Comparison of ENCODE assay signal across 34 cellular contexts in the genomic region with DNA sequence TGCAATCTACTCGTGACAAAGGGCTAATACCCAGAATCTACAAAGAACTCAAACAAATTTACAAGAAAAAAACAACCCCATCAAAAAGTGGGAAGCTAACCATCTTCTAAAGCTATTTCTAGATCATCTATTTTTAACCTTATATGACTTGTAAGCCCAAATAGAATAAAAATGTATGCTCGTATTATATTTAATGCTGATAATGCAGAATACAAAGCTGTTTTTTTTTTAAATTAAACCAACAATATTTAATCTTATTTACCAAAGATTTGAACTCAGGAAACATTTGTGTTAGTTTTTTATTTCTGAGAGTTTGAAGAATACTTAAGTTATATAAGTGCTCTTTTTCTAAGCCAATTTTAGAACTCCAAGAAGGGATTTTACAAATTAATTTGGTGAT.
DNase-seq lines count a peak whose midpoint lies in the region; ATAC-seq, FAIRE-seq and TF ChIP-seq lines count a peak whose summit lies in the region.
"Had no signal": no experiment of that assay in that cellular context is flagged by ENCODE, and none has a peak within 500 bp of the region (broad histone marks: within the 10 kb centered on the region; RNA-seq: fewer than 3 reads in every experiment).

No MANE protein-coding gene starts in this region.

- no peak overlapping the region for H2BK5ac ChIP-seq in IMR-90 (ENCODE audit: low read depth, low read length, poor library complexity, severe bottlenecking)

- H3K9ac ChIP-seq in HepG2 (ENCODE audit: insufficient read depth, low read depth, low read length), result no peak overlapping the region
- H3K9ac ChIP-seq in IMR-90 (ENCODE audit: low read depth, low read length), result no peak overlapping the region
- no peak overlapping the region for H3K9ac ChIP-seq in K562 (ENCODE audit: insufficient read depth in 1 of 2, low read depth in 2 of 2, low read length in 2 of 2)
- H3K9ac ChIP-seq: BLaER1; BLaER1 treated with 17β-estradiol and CSF1 and Interleukin-3, amounts not matched to agents 10 nM and 100 nM had no signal

- WGBS in HepG2 (ENCODE audit: low lambda C conversion rate), result 2% methylated on average over 2 of the region's 2 CpGs
- WGBS in right lobe of liver (ENCODE audit: insufficient coverage, low coverage, low lambda C conversion rate, missing lambda C conversion rate), result 82% methylated on average over 2 of the region's 2 CpGs
- 20% methylated on average over 2 of the region's 2 CpGs for WGBS in A549 (ENCODE audit: missing lambda C conversion rate)
- WGBS in IMR-90 (ENCODE audit: extremely low coverage in 2 of 2, insufficient read length in 1 of 2), 2 experiments, result no CpG with 5 or more reads among the region's 2 CpGs
- 0% methylated on average over 2 of the region's 2 CpGs for WGBS in K562 (ENCODE audit: insufficient coverage, low coverage, missing lambda C conversion rate)

- H3K27ac ChIP-seq in HepG2 (ENCODE audit: extremely low read length, insufficient read depth, low read length), result no peak overlapping the region
- no peak overlapping the region for H3K27ac ChIP-seq in right lobe of liver
- H3K27ac ChIP-seq in A549, result no peak overlapping the region
- no peak overlapping the region for H3K27ac ChIP-seq in IMR-90 (ENCODE audit: insufficient read depth, low read length)
- no peak overlapping the region for H3K27ac ChIP-seq in K562 (ENCODE audit: extremely low read depth, low read depth, low read length)
- H3K27ac ChIP-seq: 22Rv1; BLaER1; BLaER1 treated with 17β-estradiol and CSF1 and Interleukin-3, amounts not matched to agents 10 nM and 100 nM; C4-2B had no signal

- no peak for ATAC-seq in HepG2
- no peak for ATAC-seq in right lobe of liver
- no peak for ATAC-seq in A549
- ATAC-seq in IMR-90 (ENCODE audit: low read depth), result no peak
- no peak for ATAC-seq in K562
- ATAC-seq in HG02588 (IDR thresholded peaks at IDR 0.05; ENCODE audit: unreplicated experiment), result no peak
- ATAC-seq: CD8-positive, alpha-beta T cell had no signal

- H2AK9ac ChIP-seq in IMR-90 (replicated peaks; ENCODE audit: low read depth, low read length, poor library complexity), result no peak overlapping the region

- H3K9me3 ChIP-seq in HepG2 (ENCODE audit: low read length) (no peaks in the 10 kb centered on the region), right lobe of liver (no peaks in the 10 kb centered on the region), A549 (no peaks in the 10 kb centered on the region), IMR-90 (ENCODE audit: control insufficient read depth, insufficient read depth, low read length) (no peaks in the 10 kb centered on the region), K562 (replicated peaks; ENCODE audit: control insufficient read depth, insufficient read depth, low read depth, low read length) (no peaks in the 10 kb centered on the region; the same call in 1 of the 2 replicates)
- H3K9me3 ChIP-seq: BE2C; BLaER1; BLaER1 treated with 17β-estradiol and CSF1 and Interleukin-3, amounts not matched to agents 10 nM and 100 nM; Caco-2 had no signal

- in situ Hi-C loops in HepG2 (cut with HindIII; ENCODE audit: extremely low pct_ligation_motif_present, low pct_unique_long_range_greater_than_20kb) (no loop called here), IMR-90 (cut with MboI; ENCODE audit: low sequenced_read_pairs) (no loop called here), K562 (cut with MboI) (no loop called here)

- H2AK5ac ChIP-seq in IMR-90 (ENCODE audit: low read depth, low read length), result no peak overlapping the region

- H3K9me1 ChIP-seq in IMR-90 (ENCODE audit: insufficient read depth, low read length), result no peaks in the 10 kb centered on the region
- no peaks in the 10 kb centered on the region for H3K9me1 ChIP-seq in K562 (ENCODE audit: control insufficient read depth, insufficient read depth, low read length)

- H3K4ac ChIP-seq in IMR-90 (ENCODE audit: low read depth, low read length), result no peak overlapping the region

- TF ChIP-seq CTCF in HepG2 (CRISPR knock-in tag; IDR thresholded peaks at IDR 0.05) (no peak), right lobe of liver (IDR thresholded peaks at IDR 0.05) (no peak), A549 (IDR thresholded peaks at IDR 0.05) (no peak), IMR-90 (conservative IDR thresholded peaks at IDR 0.05; ENCODE audit: low read depth, low read length) (no peak), K562 (IDR thresholded peaks at IDR 0.05 in 2 of 3, conservative IDR thresholded peaks at IDR 0.05 in 1 of 3; ENCODE audit: insufficient read depth in 2 of 3, low read depth in 1 of 3, low read length in 3 of 3) (no peak)

- TF ChIP-seq EP300 in HepG2 (IDR thresholded peaks at IDR 0.05; ENCODE audit: low read depth in 2 of 2, low read length in 2 of 2) (no peak), HepG2 (CRISPR knock-in tag; IDR thresholded peaks at IDR 0.05; ENCODE audit: borderline replicate concordance) (no peak), A549 (IDR thresholded peaks at IDR 0.05) (no peak), K562 (IDR thresholded peaks at IDR 0.05; ENCODE audit: low read length) (no peak)

- no peak overlapping the region for H3K18ac ChIP-seq in IMR-90 (ENCODE audit: low read depth, low read length)

- H3K23ac ChIP-seq in IMR-90 (ENCODE audit: low read depth, low read length), result no peak overlapping the region

- H4K91ac ChIP-seq in IMR-90 (ENCODE audit: insufficient read depth, low read depth, low read length), result no peak overlapping the region

- no peak overlapping the region for H3K4me3 ChIP-seq in HepG2 (replicated peaks in 1 of 3; ENCODE audit: insufficient read depth in 1 of 3, low read depth in 2 of 3, low read length in 3 of 3)
- no peak overlapping the region for H3K4me3 ChIP-seq in right lobe of liver
- no peak overlapping the region for H3K4me3 ChIP-seq in A549
- H3K4me3 ChIP-seq in IMR-90 (ENCODE audit: insufficient read depth, low read depth, low read length), result no peak overlapping the region
- H3K4me3 ChIP-seq in K562, result no peak overlapping the region
- H3K4me3 ChIP-seq: BLaER1; BLaER1 treated with 17β-estradiol and CSF1 and Interleukin-3, amounts not matched to agents 10 nM and 100 nM had no signal

- H3K14ac ChIP-seq in IMR-90 (replicated peaks; ENCODE audit: low read depth, low read length), result no peak overlapping the region

- H3K79me1 ChIP-seq in IMR-90 (ENCODE audit: low read depth in 1 of 2, low read length in 2 of 2), result no peaks in the 10 kb centered on the region

- no peak overlapping the region for H3K56ac ChIP-seq in IMR-90 (ENCODE audit: extremely low read depth, insufficient read depth, low read length)

- no peak for TF ChIP-seq RAD21 in HepG2 (CRISPR knock-in tag; IDR thresholded peaks at IDR 0.05)
- no peak for TF ChIP-seq RAD21 in A549 (conservative IDR thresholded peaks at IDR 0.05 in 1 of 2, IDR thresholded peaks at IDR 0.05 in 1 of 2)
- TF ChIP-seq RAD21 in IMR-90 (IDR thresholded peaks at IDR 0.05; ENCODE audit: low read length), result no peak
- no peak for TF ChIP-seq RAD21 in K562 (CRISPR knock-in tag; conservative IDR thresholded peaks at IDR 0.05 in 1 of 2, IDR thresholded peaks at IDR 0.05 in 1 of 2)

- CTCF ChIA-PET in HepG2 (lab: Yijun Ruan, JAX; ENCODE audit: low intra/inter-chr PET ratio, low total read pairs), result no interaction called here
- CTCF ChIA-PET in A549 (lab: Yijun Ruan, JAX), result interaction anchor here (0.6 kb wide), 1 partner anchor 114 kb away, joined by 3 read pairs; no protein-coding TSS in a partner anchor
- CTCF ChIA-PET in IMR-90 (lab: Yijun Ruan, JAX), result interaction anchor here (0.6 kb wide), 1 partner anchor 19 kb away, joined by 3 read pairs; no protein-coding TSS in a partner anchor
- CTCF ChIA-PET in K562 (lab: Yijun Ruan, JAX; ENCODE audit: low intra/inter-chr PET ratio), result no interaction called here

- dilution Hi-C loops in IMR-90 (cut with HindIII; ENCODE audit: low sequenced_read_pairs, unreplicated experiment), result no loop called here

- FAIRE-seq in HepG2 (lab: Jason Lieb, UNC) (no peak), A549 (lab: Jason Lieb, UNC) (no peak), K562 (lab: Jason Lieb, UNC) (no peak)
- FAIRE-seq: A204.1, D721Med had no signal

- H3K4me2 ChIP-seq in HepG2 (ENCODE audit: low read depth, low read length), result no peak overlapping the region
- no peak overlapping the region for H3K4me2 ChIP-seq in A549
- no peak overlapping the region for H3K4me2 ChIP-seq in IMR-90 (ENCODE audit: low read depth, low read length)
- H3K4me2 ChIP-seq in K562 (ENCODE audit: insufficient read depth, low read length), result no peak overlapping the region
- H3K4me2 ChIP-seq: BLaER1; BLaER1 treated with 17β-estradiol and CSF1 and Interleukin-3, amounts not matched to agents 10 nM and 100 nM had no signal

- POLR2A ChIA-PET in HepG2 (lab: Yijun Ruan, JAX) (no interaction called here), A549 (lab: Yijun Ruan, JAX) (interaction anchor here (0.5 kb wide), 1 partner anchor 577 kb away, joined by 3 read pairs; no protein-coding TSS in a partner anchor), IMR-90 (lab: Charles Lee; ENCODE audit: unreplicated experiment) (no interaction called here), K562 (lab: Yijun Ruan, JAX) (no interaction called here)

- H2BK20ac ChIP-seq in IMR-90 (ENCODE audit: low read depth, low read length), result no peak overlapping the region

- H4K20me1 ChIP-seq in HepG2 (ENCODE audit: insufficient read depth, low read length) (no peaks in the 10 kb centered on the region), IMR-90 (ENCODE audit: insufficient read depth, low read length) (no peaks in the 10 kb centered on the region), K562 (replicated peaks; ENCODE audit: control insufficient read depth, insufficient read depth, low read length) (no peaks in the 10 kb centered on the region)
- H4K20me1 ChIP-seq: BLaER1; BLaER1 treated with 17β-estradiol and CSF1 and Interleukin-3, amounts not matched to agents 10 nM and 100 nM had no signal

- H3K27me3 ChIP-seq in HepG2 (ENCODE audit: control insufficient read depth in 1 of 2, insufficient read depth in 2 of 2, low read length in 2 of 2), result no peaks in the 10 kb centered on the region
- no peaks in the 10 kb centered on the region for H3K27me3 ChIP-seq in right lobe of liver
- H3K27me3 ChIP-seq in IMR-90 (ENCODE audit: control insufficient read depth, insufficient read depth, low read length), result no peaks in the 10 kb centered on the region
- no peaks in the 10 kb centered on the region for H3K27me3 ChIP-seq in K562 (ENCODE audit: control insufficient read depth in 2 of 2, insufficient read depth in 2 of 2, low read length in 2 of 2)
- H3K27me3 ChIP-seq: BE2C; BLaER1; BLaER1 treated with 17β-estradiol and CSF1 and Interleukin-3, amounts not matched to agents 10 nM and 100 nM had no signal

- H3K79me2 ChIP-seq in HepG2 (ENCODE audit: insufficient read depth, low read length), result no peaks in the 10 kb centered on the region
- H3K79me2 ChIP-seq in K562 (ENCODE audit: control insufficient read depth, insufficient read depth, low read length), result no peaks in the 10 kb centered on the region

- intact Hi-C loops in HepG2 (cut with micrococcal nuclease; ENCODE audit: unreplicated experiment) (no loop called here), right lobe of liver (cut with DNase I) (no loop called here), IMR-90 (cut with micrococcal nuclease) (no loop called here), K562 (cut with micrococcal nuclease) (no loop called here)

- no peak overlapping the region for H4K8ac ChIP-seq in IMR-90 (ENCODE audit: low read depth in 2 of 2, low read length in 2 of 2)

- H3K4me1 ChIP-seq in HepG2 (ENCODE audit: insufficient read depth, low read length) (no peaks in the 10 kb centered on the region), right lobe of liver (no peaks in the 10 kb centered on the region), A549 (no peaks in the 10 kb centered on the region), IMR-90 (ENCODE audit: control insufficient read depth, insufficient read depth, low read length) (no peaks in the 10 kb centered on the region), K562 (replicated peaks in 1 of 2; ENCODE audit: control insufficient read depth in 2 of 2, insufficient read depth in 2 of 2, low read length in 2 of 2) (no peaks in the 10 kb centered on the region)
- H3K4me1 ChIP-seq: BE2C; BLaER1; BLaER1 treated with 17β-estradiol and CSF1 and Interleukin-3, amounts not matched to agents 10 nM and 100 nM had no signal

- DNase-seq in HepG2 (ENCODE audit: low spot score), result no peak
- no peak for DNase-seq in right lobe of liver
- DNase-seq in A549 (ENCODE audit: low read depth in 1 of 2, low spot score in 1 of 2), result no peak
- DNase-seq in IMR-90, result no peak
- DNase-seq in K562 (ENCODE audit: extremely low read depth in 1 of 4, low spot score in 3 of 4), result no peak
- no peak for DNase-seq in NCI-H510A (lab: John Stamatoyannopoulos, UW)
- DNase-seq in Ammon's horn (ENCODE audit: low spot score), result no peak
- DNase-seq: 8988T; ACHN; AML-193; BE2C; C1 segment of cervical spinal cord; Caco-2; Calu3; CD4-positive, alpha-beta memory T cell; CD4-positive, alpha-beta T cell; CD4-positive, CD25-positive, alpha-beta regulatory T cell; CD8-positive, alpha-beta memory T cell; CD8-positive, alpha-beta T cell; COR-L47; DMS 273 treated with DMSO at 0.1 percent for 48 hours; DMS153; DMS53; DMS79; DMS79 treated with DMSO at 0.1 percent for 48 hours; DND-41; EL had no signal

- no peak for TF ChIP-seq POLR2A in HepG2 (IDR thresholded peaks at IDR 0.05; ENCODE audit: insufficient read depth in 1 of 2, low read depth in 2 of 2, low read length in 2 of 2)
- no peak for TF ChIP-seq POLR2A in right lobe of liver (IDR thresholded peaks at IDR 0.05)
- TF ChIP-seq POLR2A in A549 (IDR thresholded peaks at IDR 0.05; ENCODE audit: low read length), result no peak
- no peak for TF ChIP-seq POLR2A in IMR-90 (IDR thresholded peaks at IDR 0.05; ENCODE audit: low read depth, low read length)
- TF ChIP-seq POLR2A in K562 (conservative IDR thresholded peaks at IDR 0.05), result no peak

- H3K36me3 ChIP-seq in HepG2 (replicated peaks in 1 of 2; ENCODE audit: control insufficient read depth in 1 of 2, insufficient read depth in 2 of 2, low read length in 2 of 2), result no peaks in the 10 kb centered on the region
- no peaks in the 10 kb centered on the region for H3K36me3 ChIP-seq in right lobe of liver
- no peaks in the 10 kb centered on the region for H3K36me3 ChIP-seq in IMR-90 (ENCODE audit: control insufficient read depth, insufficient read depth, low read length)
- H3K36me3 ChIP-seq in K562 (ENCODE audit: control insufficient read depth, insufficient read depth, low read length), result no peaks in the 10 kb centered on the region
- H3K36me3 ChIP-seq: BE2C; BLaER1; BLaER1 treated with 17β-estradiol and CSF1 and Interleukin-3, amounts not matched to agents 10 nM and 100 nM had no signal

- BruUV-seq in HepG2 (replicated peaks; lab: Mats Ljungman, UMichigan) (no TSS peak), IMR-90 (replicated peaks; lab: Mats Ljungman, UMichigan) (no TSS peak), K562 (replicated peaks; lab: Mats Ljungman, UMichigan) (no TSS peak)

- H4K5ac ChIP-seq in IMR-90 (ENCODE audit: low read depth, low read length), result no peak overlapping the region

- H2BK120ac ChIP-seq in IMR-90 (ENCODE audit: low read depth, low read length), result no peak overlapping the region

- H2AFZ ChIP-seq in HepG2 (ENCODE audit: low read length) (no peak overlapping the region), IMR-90 (replicated peaks; ENCODE audit: low read length, poor library complexity) (no peak overlapping the region), K562 (ENCODE audit: low read depth, low read length) (no peak overlapping the region)

- no peak overlapping the region for H2BK15ac ChIP-seq in IMR-90 (ENCODE audit: low read depth, low read length)

Comparison
In these comparisons a context has a peak if more than half of its experiments do, and no peak if none do; other contexts are left out.
1. CTCF ChIA-PET loops: an anchor here in A549 (0.6 kb wide) and IMR-90 (0.6 kb wide); none called in HepG2 and K562.